8 cellular contexts compared by ENCODE assay signal in the genomic region with DNA sequence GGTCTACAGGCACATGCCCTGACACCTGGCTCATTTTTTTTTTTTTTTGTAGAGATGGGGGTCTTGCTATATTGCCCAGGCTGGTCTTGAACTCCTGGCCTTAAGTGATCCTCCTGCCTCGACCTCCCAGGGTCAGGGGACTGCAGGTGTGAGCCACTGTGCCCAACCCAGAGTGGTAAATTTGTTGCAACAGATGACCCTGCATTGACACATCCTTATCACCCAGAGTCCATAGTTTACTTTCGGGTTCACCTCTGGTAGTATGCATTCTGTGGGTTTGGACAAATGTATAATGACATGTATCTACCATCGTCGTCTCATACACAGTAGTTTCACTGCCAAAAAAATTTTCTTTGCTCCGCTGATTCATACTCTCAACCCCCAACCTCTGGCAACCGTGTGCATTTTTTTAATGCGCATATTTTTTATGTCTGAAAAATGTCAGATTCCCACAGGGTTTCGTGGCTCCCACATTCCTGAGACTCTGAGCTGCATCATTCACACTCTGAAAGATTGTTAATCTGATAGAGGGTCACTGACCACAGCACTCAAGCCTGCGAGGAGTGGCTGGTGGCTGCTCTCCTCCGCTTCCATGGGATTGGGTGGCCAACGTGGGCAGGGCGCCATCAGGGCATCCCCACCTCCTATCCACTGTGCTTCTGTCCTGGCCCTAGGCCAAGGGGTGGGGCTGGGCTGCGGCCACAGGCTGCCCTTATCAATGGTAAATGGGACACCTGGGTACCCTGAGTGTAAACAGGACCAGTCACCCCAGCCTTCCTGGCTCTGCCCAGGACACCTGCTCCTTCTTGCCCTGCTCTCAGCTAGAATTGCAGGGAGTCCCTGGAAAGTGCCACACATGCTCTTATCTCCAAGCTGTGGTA. TPM values are rescaled to one million over a fixed set of nuclear protein-coding genes. Genes with fewer than 3 reads are reported as not detected.
DNase-seq lines count a peak whose midpoint lies in the region; ATAC-seq lines count a peak whose summit lies in the region.

No MANE protein-coding gene starts in this region.

- peak; percentile 14 for ATAC-seq in left ventricle myocardium superior

- peaks cover 0 to 3% of the 10 kb centered on the region in 2 donors for H3K27me3 Mint-ChIP-seq in CD8-positive, alpha-beta memory T cell

- H3K27ac ChIP-seq in substantia nigra (ENCODE audit: low read depth, low read length, poor library complexity, severe bottlenecking) = peak overlapping the region; percentile 69
- H3K27ac ChIP-seq in CD8-positive, alpha-beta memory T cell (ENCODE audit: low read depth, low read length) = no peak overlapping the region

- intact Hi-C loops in left ventricle myocardium superior (cut with micrococcal nuclease) = no loop called here

- H3K36me3 ChIP-seq in CD8-positive, alpha-beta memory T cell (ENCODE audit: insufficient read depth, low read length) = no peaks in the 10 kb centered on the region

- H3K27me3 ChIP-seq in CD8-positive, alpha-beta memory T cell (ENCODE audit: insufficient read depth, low read length, poor library complexity, severe bottlenecking) = no peaks in the 10 kb centered on the region

- CTCF ChIA-PET in CD8-positive, alpha-beta memory T cell (lab: Charles Lee) = no interaction called here

- no peaks in the 10 kb centered on the region for H3K36me3 Mint-ChIP-seq in CD8-positive, alpha-beta memory T cell

- DNase-seq in HS-27A (ENCODE audit: low read depth) (peak; percentile 89), SW480 (ENCODE audit: low spot score) (peak; percentile 93), left ventricle myocardium superior (peak; percentile 70), substantia nigra (lab: John Stamatoyannopoulos, UW) (peak in 6 of 49 donors; percentile 28 to 71 (median 34)), NCI-H446 treated with DMSO at 0.1 percent for 48 hours (lab: John Stamatoyannopoulos, UW) (no peak), SIG-M5 treated with dmso at 0.1 percent for 504 hours (lab: John Stamatoyannopoulos, UW; ENCODE audit: unreplicated experiment) (no peak), SKM-1 (lab: John Stamatoyannopoulos, UW; ENCODE audit: unreplicated experiment) (no peak)
- DNase-seq in CD8-positive, alpha-beta memory T cell = no peak

- H3K4me3 Mint-ChIP-seq in CD8-positive, alpha-beta memory T cell = no peak overlapping the region

- H3K4me1 Mint-ChIP-seq in CD8-positive, alpha-beta memory T cell = no peaks in the 10 kb centered on the region

- POLR2A ChIA-PET in CD8-positive, alpha-beta memory T cell (lab: Charles Lee) = no interaction called here

- H3K4me3 ChIP-seq in CD8-positive, alpha-beta memory T cell (ENCODE audit: low read length) = no peak overlapping the region

- H3K4me1 ChIP-seq in CD8-positive, alpha-beta memory T cell (ENCODE audit: insufficient read depth, low read length) = no peaks in the 10 kb centered on the region

- H3K9me3 ChIP-seq in CD8-positive, alpha-beta memory T cell (ENCODE audit: low read length) = no peaks in the 10 kb centered on the region

- H3K27ac Mint-ChIP-seq in CD8-positive, alpha-beta memory T cell = no peak overlapping the region

- no peaks in the 10 kb centered on the region for H3K9me3 Mint-ChIP-seq in CD8-positive, alpha-beta memory T cell

RNA-seq across cellular contexts. Expression of gene NDST1, which starts 9.6 kb away (rescaled TPM):
- total RNA-seq in left ventricle myocardium superior = 57.9 TPM
- 1 to 10 TPM; 1.9 to 2.8 TPM for total RNA-seq in CD8-positive, alpha-beta memory T cell
- 0.13 TPM for polyA plus RNA-seq in CD8-positive, alpha-beta memory T cell

Comparison
In these comparisons a context has a peak if more than half of its experiments do, and no peak if none do; other contexts are left out.
1. DNase-seq: peak in HS-27A (single experiment), SW480 (single experiment) and left ventricle myocardium superior (single experiment); none in CD8-positive, alpha-beta memory T cell (0 of 5), NCI-H446 treated with DMSO at 0.1 percent for 48 hours (single experiment), SIG-M5 treated with dmso at 0.1 percent for 504 hours (single experiment) and SKM-1 (single experiment).
2. RNA of gene NDST1, which starts 9.6 kb away (total RNA-seq): 57.9 TPM in left ventricle myocardium superior (single experiment); 1.9 to 2.8 TPM in CD8-positive, alpha-beta memory T cell; every median in the first group is over 10 times any median in the second.